11 cellular contexts compared by ENCODE assay signal in the genomic region with DNA sequence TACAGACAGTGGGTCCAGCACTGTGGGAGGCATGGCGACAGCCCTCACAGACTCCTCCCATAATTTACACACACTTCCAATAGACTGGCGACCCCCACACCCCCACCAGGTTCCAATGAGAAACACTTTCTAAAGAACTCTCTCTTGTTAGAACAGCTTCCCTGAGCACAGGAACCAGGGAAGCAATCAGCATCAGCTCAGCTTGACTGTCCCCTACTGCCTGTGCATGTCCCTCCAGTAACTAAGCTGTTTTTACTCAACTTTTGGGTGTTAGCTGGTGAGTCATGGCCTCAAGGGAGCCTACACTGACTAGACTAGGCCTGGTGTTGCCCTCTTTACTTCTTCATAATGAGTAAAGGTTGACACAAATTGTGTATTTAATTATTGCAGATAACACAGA. TPM values are rescaled to one million over a fixed set of nuclear protein-coding genes. Genes with fewer than 3 reads are reported as not detected.
DNase-seq lines count a peak whose midpoint lies in the region; ATAC-seq and TF ChIP-seq lines count a peak whose summit lies in the region.
"Had no signal": no experiment of that assay in that cellular context is flagged by ENCODE, and none has a peak within 500 bp of the region (broad histone marks: within the 10 kb centered on the region; RNA-seq: fewer than 3 reads in every experiment).

No MANE protein-coding gene starts in this region.

- DNase-seq in GM12864 (ENCODE audit: low read depth) (no peak), GM20000 (ENCODE audit: low spot score) (peak; percentile 18), RKO (ENCODE audit: low spot score) (peak; percentile 10), heart left ventricle (peak in 1 of 5 donors; percentile 39), SK-N-SH (no peak), AG20443 (ENCODE audit: low spot score) (no peak), NCI-H146 treated with DMSO at 0.1 percent for 48 hours (lab: John Stamatoyannopoulos, UW; ENCODE audit: unreplicated experiment) (no peak), AG08396 (ENCODE audit: low spot score) (no peak)
- DNase-seq: glutamatergic neuron, pancreas had no signal

- H3K27ac ChIP-seq in heart left ventricle, result peak overlapping the region in 5 of 12 donors; percentile 81 to 92 (median 89)
- no peak overlapping the region; a peak in 1 of 4 replicates for H3K27ac ChIP-seq in SK-N-SH (ENCODE audit: low read depth in 2 of 2, low read length in 1 of 2)
- H3K27ac ChIP-seq: pancreas had no signal

- intact Hi-C loops in heart left ventricle (cut with DNase I), result loop anchor here in 2 of 10 donors (5.0 kb wide), 1 partner anchor 75 kb away; a partner anchor contains a TSS

- H3K36me3 ChIP-seq in heart left ventricle (no peaks in the 10 kb centered on the region), SK-N-SH (replicated peaks in 1 of 2; ENCODE audit: control insufficient read depth in 1 of 2, insufficient read depth in 2 of 2, low read length in 1 of 2) (no peaks in the 10 kb centered on the region)
- H3K36me3 ChIP-seq: pancreas had no signal

- peak; percentile 11 for TF ChIP-seq CTCF in GM12864 (IDR thresholded peaks at IDR 0.05; ENCODE audit: low read depth, low read length, missing control alignments)
- TF ChIP-seq CTCF in GM20000 (IDR thresholded peaks at IDR 0.05; ENCODE audit: extremely low read depth, missing control alignments), result no peak
- no peak for TF ChIP-seq CTCF in heart left ventricle (IDR thresholded peaks at IDR 0.05)
- no peak for TF ChIP-seq CTCF in SK-N-SH (IDR thresholded peaks at IDR 0.05)

- ATAC-seq in heart left ventricle, result peak; percentile 21 to 70 (median 36)
- ATAC-seq: Panc1, pancreas had no signal

- WGBS in heart left ventricle, 4 donors, result 94 to 99% (median 96%) methylated on average over 2 of the region's 2 CpGs
- WGBS in SK-N-SH (ENCODE audit: low lambda C conversion rate), result 80% methylated on average over 2 of the region's 2 CpGs

- POLR2A ChIA-PET in SK-N-SH (lab: Yijun Ruan, JAX), result interaction anchor here (1.9 kb wide), 1 partner anchor 72 kb away, joined by 7 read pairs; no protein-coding TSS in a partner anchor

- no peak overlapping the region for H3K9ac ChIP-seq in SK-N-SH

- no peak overlapping the region for H3K4me2 ChIP-seq in SK-N-SH

- no peak for TF ChIP-seq EP300 in SK-N-SH (IDR thresholded peaks at IDR 0.05; ENCODE audit: borderline replicate concordance in 1 of 2, low read depth in 1 of 2, low read length in 1 of 2)

- no peaks in the 10 kb centered on the region for H3K79me2 ChIP-seq in SK-N-SH (ENCODE audit: insufficient read depth)

- H3K9me2 ChIP-seq in SK-N-SH, result no peaks in the 10 kb centered on the region

- H3K4me3 ChIP-seq in GM12864 (ENCODE audit: low read depth, low read length) (no peak overlapping the region; the same call in 1 of the 2 replicates), heart left ventricle (no peak overlapping the region), SK-N-SH (ENCODE audit: low read depth in 2 of 2, low read length in 1 of 2) (no peak overlapping the region)
- H3K4me3 ChIP-seq: pancreas had no signal

- no peak overlapping the region for H2AFZ ChIP-seq in SK-N-SH (ENCODE audit: low read depth)

- H3K27me3 ChIP-seq in heart left ventricle, result no peaks in the 10 kb centered on the region
- no peaks in the 10 kb centered on the region for H3K27me3 ChIP-seq in SK-N-SH (ENCODE audit: insufficient read depth)
- H3K27me3 ChIP-seq: pancreas had no signal

- CTCF ChIA-PET in SK-N-SH (lab: Yijun Ruan, JAX), result interaction anchor here (0.6 to 6.8 kb wide), 7 partner anchors 12 to 249 kb away, joined by 3 to 39 read pairs (median 4); a partner anchor contains a TSS

- H3K4me1 ChIP-seq in heart left ventricle, result peaks cover 0 to 58% (median 26%) of the 10 kb centered on the region in 12 donors
- peaks cover 7 to 38% of the 10 kb centered on the region in 2 experiments; a peak in 2 of 4 replicates for H3K4me1 ChIP-seq in SK-N-SH (ENCODE audit: control insufficient read depth in 1 of 2, insufficient read depth in 2 of 2, low read depth in 1 of 2, low read length in 1 of 2)
- H3K4me1 ChIP-seq: pancreas had no signal

- no peaks in the 10 kb centered on the region for H4K20me1 ChIP-seq in SK-N-SH (ENCODE audit: insufficient read depth)

- TF ChIP-seq RAD21 in SK-N-SH (IDR thresholded peaks at IDR 0.05; ENCODE audit: low read length), result no peak

- no peak for TF ChIP-seq POLR2A in heart left ventricle (IDR thresholded peaks at IDR 0.05)

- H3F3A ChIP-seq in SK-N-SH (replicated peaks; ENCODE audit: insufficient read depth), result no peaks in the 10 kb centered on the region

- no peaks in the 10 kb centered on the region for H3K9me3 ChIP-seq in heart left ventricle
- H3K9me3 ChIP-seq in SK-N-SH, result no peaks in the 10 kb centered on the region
- H3K9me3 ChIP-seq: pancreas had no signal

TF ChIP-seq in SK-N-SH, 30 proteins besides CTCF, POLR2A, EP300 and RAD21:
- TF ChIP-seq, protein P1, sequence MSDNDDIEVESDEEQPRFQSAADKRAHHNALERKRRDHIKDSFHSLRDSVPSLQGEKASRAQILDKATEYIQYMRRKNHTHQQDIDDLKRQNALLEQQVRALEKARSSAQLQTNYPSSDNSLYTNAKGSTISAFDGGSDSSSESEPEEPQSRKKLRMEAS (IDR thresholded peaks at IDR 0.05; ENCODE audit: low read depth), result no peak
- no peak for TF ChIP-seq GABPA (IDR thresholded peaks at IDR 0.05; ENCODE audit: low read depth)
- TF ChIP-seq POLR2AphosphoS5 (IDR thresholded peaks at IDR 0.05; ENCODE audit: low read depth, low read length), result no peak
- TF ChIP-seq RCOR1 (IDR thresholded peaks at IDR 0.05; ENCODE audit: low read length), result no peak
- TF ChIP-seq MEF2A (IDR thresholded peaks at IDR 0.05; ENCODE audit: borderline replicate concordance, low read depth), result no peak
TF ChIP-seq in SK-N-SH: peak in this region for 0.

RNA-seq across cellular contexts. Expression of a gene that starts 32.6 kb away (rescaled TPM):
- 10 to 100 TPM; 10.3 to 26.3 (median 17.1) TPM for total RNA-seq in heart left ventricle
- 1 to 10 TPM; 6.4 to 9.8 TPM for polyA plus RNA-seq in heart left ventricle
- 39.2 and 48.3 TPM in 2 replicates for polyA plus RNA-seq in SK-N-SH (2012; rRNA removed)
- 32.4 and 42.3 TPM in 2 replicates for polyA plus RNA-seq in SK-N-SH (2012; cell fraction: cytosol; rRNA removed)
- polyA plus RNA-seq in SK-N-SH (2012; cell fraction: nucleus; rRNA removed), result 17.4 and 26.3 TPM in 2 replicates

Comparison
In these comparisons a context has a peak if more than half of its experiments do, and no peak if none do; other contexts are left out.
1. DNase-seq: peak in GM20000 (single experiment) and RKO (single experiment); none in GM12864 (single experiment), SK-N-SH (single experiment), AG20443 (single experiment), NCI-H146 treated with DMSO at 0.1 percent for 48 hours (single experiment) and AG08396 (single experiment).